8 cellular contexts compared by ENCODE assay signal in genomic region chr6:52511572-52512151, GRCh38.
DNase-seq lines count a peak whose midpoint lies in the region; ATAC-seq and TF ChIP-seq lines count a peak whose summit lies in the region.

No MANE protein-coding gene starts in this region.

- H3K36me3 Mint-ChIP-seq in activated naive CD4-positive, alpha-beta T cell treated with anti-CD3 and anti-CD28 coated beads, Interleukin-2, amount 10 ng/mL, durations not matched to agents 7 days and 5 days: no peaks in the 10 kb centered on the region

- H3K9me3 ChIP-seq in RWPE2 (ENCODE audit: severe bottlenecking) (no peaks in the 10 kb centered on the region), osteoblast (ENCODE audit: low read depth, low read length) (no peaks in the 10 kb centered on the region)

- peaks cover 65% of the 10 kb centered on the region for H3K36me3 ChIP-seq in RWPE2 (ENCODE audit: low read depth)
- H3K36me3 ChIP-seq in osteoblast (ENCODE audit: insufficient read depth, low read length): peaks cover 85% of the 10 kb centered on the region

- CTCF ChIA-PET in activated naive CD4-positive, alpha-beta T cell treated with anti-CD3 and anti-CD28 coated beads, Interleukin-2, amount 10 ng/mL, durations not matched to agents 7 days and 5 days (lab: Charles Lee): no interaction called here

- H3K27me3 Mint-ChIP-seq in activated naive CD4-positive, alpha-beta T cell treated with anti-CD3 and anti-CD28 coated beads, Interleukin-2, amount 10 ng/mL, durations not matched to agents 7 days and 5 days: no peaks in the 10 kb centered on the region

- H3K79me2 ChIP-seq in osteoblast (ENCODE audit: insufficient read depth, low read length): peaks cover 34% of the 10 kb centered on the region

- H3K4me1 Mint-ChIP-seq in activated naive CD4-positive, alpha-beta T cell treated with anti-CD3 and anti-CD28 coated beads, Interleukin-2, amount 10 ng/mL, durations not matched to agents 7 days and 5 days: no peaks in the 10 kb centered on the region

- H2AFZ ChIP-seq in osteoblast (ENCODE audit: low read length): no peak overlapping the region

- DNase-seq in A172 (ENCODE audit: low spot score): peak; percentile 72
- DNase-seq in RWPE2 (ENCODE audit: low spot score): no peak
- peak; percentile 87 for DNase-seq in fibroblast of mammary gland (ENCODE audit: low read depth)
- no peak for DNase-seq in osteoblast (ENCODE audit: insufficient read length, low spot score, missing footprints)
- DNase-seq in CD1c-positive myeloid dendritic cell (ENCODE audit: extremely low spot score): no peak
- no peak for DNase-seq in activated naive CD4-positive, alpha-beta T cell treated with anti-CD3 and anti-CD28 coated beads, Interleukin-2, amount 10 ng/mL, durations not matched to agents 7 days and 5 days

- ATAC-seq in RWPE2 (ENCODE audit: low read depth) (no peak), HG03457 (IDR thresholded peaks at IDR 0.05; ENCODE audit: unreplicated experiment) (no peak), GM21447 (IDR thresholded peaks at IDR 0.05; ENCODE audit: unreplicated experiment) (no peak)

- no peaks in the 10 kb centered on the region for H4K20me1 ChIP-seq in osteoblast (ENCODE audit: insufficient read depth, low read length)

- H3K27me3 ChIP-seq in RWPE2 (ENCODE audit: insufficient read depth, poor library complexity, severe bottlenecking) (no peaks in the 10 kb centered on the region), osteoblast (ENCODE audit: insufficient read depth, low read length) (no peaks in the 10 kb centered on the region)

- H3K4me1 ChIP-seq in RWPE2 (ENCODE audit: insufficient read depth, poor library complexity, severe bottlenecking) (peaks cover 52% of the 10 kb centered on the region), osteoblast (ENCODE audit: insufficient read depth, low read length) (peaks cover 92% of the 10 kb centered on the region)

- H3K4me3 ChIP-seq in RWPE2 (ENCODE audit: severe bottlenecking): no peak overlapping the region
- no peak overlapping the region for H3K4me3 ChIP-seq in fibroblast of mammary gland (ENCODE audit: control insufficient read depth, low read depth, low read length)
- H3K4me3 ChIP-seq in osteoblast (ENCODE audit: insufficient read depth, low read length): no peak overlapping the region

- H3K9me3 Mint-ChIP-seq in activated naive CD4-positive, alpha-beta T cell treated with anti-CD3 and anti-CD28 coated beads, Interleukin-2, amount 10 ng/mL, durations not matched to agents 7 days and 5 days: no peaks in the 10 kb centered on the region

- TF ChIP-seq CTCF in RWPE2 (IDR thresholded peaks at IDR 0.05; ENCODE audit: poor library complexity, severe bottlenecking) (no peak), fibroblast of mammary gland (conservative IDR thresholded peaks at IDR 0.05; ENCODE audit: control insufficient read depth, insufficient read depth, low read depth, low read length) (no peak), osteoblast (IDR thresholded peaks at IDR 0.05; ENCODE audit: extremely low read depth, low read depth, low read length) (no peak)

- no peak overlapping the region for H3K4me3 Mint-ChIP-seq in activated naive CD4-positive, alpha-beta T cell treated with anti-CD3 and anti-CD28 coated beads, Interleukin-2, amount 10 ng/mL, durations not matched to agents 7 days and 5 days

- no peak overlapping the region for H3K27ac Mint-ChIP-seq in activated naive CD4-positive, alpha-beta T cell treated with anti-CD3 and anti-CD28 coated beads, Interleukin-2, amount 10 ng/mL, durations not matched to agents 7 days and 5 days

- peak overlapping the region; percentile 34 for H3K4me2 ChIP-seq in osteoblast (ENCODE audit: insufficient read depth, low read length)

- peak overlapping the region; percentile 96 for H3K27ac ChIP-seq in RWPE2 (ENCODE audit: poor library complexity, severe bottlenecking)
- peak overlapping the region; percentile 94 for H3K27ac ChIP-seq in osteoblast (ENCODE audit: low read depth, low read length)

Comparison
In these comparisons a context has a peak if more than half of its experiments do, and no peak if none do; other contexts are left out.
1. DNase-seq: peak in A172 (single experiment) and fibroblast of mammary gland (single experiment); none in RWPE2 (single experiment), osteoblast (single experiment), CD1c-positive myeloid dendritic cell (single experiment) and activated naive CD4-positive, alpha-beta T cell treated with anti-CD3 and anti-CD28 coated beads, Interleukin-2, amount 10 ng/mL, durations not matched to agents 7 days and 5 days (single experiment).